30 cellular contexts compared by ENCODE assay signal in genomic region chr12:23555808-23556207, GRCh38.
DNase-seq lines count a peak whose midpoint lies in the region; ATAC-seq and TF ChIP-seq lines count a peak whose summit lies in the region.
"Had no signal": no experiment of that assay in that cellular context is flagged by ENCODE, and none has a peak within 500 bp of the region (broad histone marks: within the 10 kb centered on the region; RNA-seq: fewer than 3 reads in every experiment).

No MANE protein-coding gene starts in this region.

- no peaks in the 10 kb centered on the region for H3K4me1 ChIP-seq in ACC112 (ENCODE audit: control insufficient read depth, insufficient read depth, low read length, unreplicated experiment)
- H3K4me1 ChIP-seq in HEK293 (ENCODE audit: control insufficient read depth, insufficient read depth, low read length), result no peaks in the 10 kb centered on the region
- H3K4me1 ChIP-seq: body of pancreas, heart right ventricle, Peyer's patch, upper lobe of right lung had no signal

- H3K27me3 Mint-ChIP-seq in glutamatergic neuron (ENCODE audit: unreplicated experiment) (no peaks in the 10 kb centered on the region), CD14-positive monocyte (ENCODE audit: low read depth in 3 of 3) (peaks cover 0 to 2% (median 0%) of the 10 kb centered on the region in 3 donors)
- H3K27me3 Mint-ChIP-seq: activated CD4-positive, alpha-beta T cell treated with anti-CD3 and anti-CD28 coated beads for 36 hours; activated CD8-positive, alpha-beta T cell treated with anti-CD3 and anti-CD28 coated beads for 36 hours had no signal

- no peaks in the 10 kb centered on the region for H3K79me2 ChIP-seq in ACC112 (ENCODE audit: control insufficient read depth, insufficient read depth, low read length, unreplicated experiment)

- TF ChIP-seq CTCF in HEK293 (tag by site-specific recombination; IDR thresholded peaks at IDR 0.05), result no peak
- TF ChIP-seq CTCF in glutamatergic neuron (IDR thresholded peaks at IDR 0.05; ENCODE audit: partially characterized antibody, unreplicated experiment), result no peak
- TF ChIP-seq CTCF in CD14-positive monocyte (IDR thresholded peaks at IDR 0.05), result no peak

- H3K27ac ChIP-seq in ACC112 (ENCODE audit: low read depth, low read length), result no peak overlapping the region
- no peak overlapping the region for H3K27ac ChIP-seq in HEK293 (ENCODE audit: extremely low read depth, low read depth, low read length)
- H3K27ac ChIP-seq: body of pancreas, heart right ventricle, Peyer's patch, upper lobe of right lung had no signal

- H3K36me3 Mint-ChIP-seq in glutamatergic neuron (ENCODE audit: unreplicated experiment) (no peaks in the 10 kb centered on the region), CD14-positive monocyte (no peaks in the 10 kb centered on the region)
- H3K36me3 Mint-ChIP-seq: mesothelial cell of epicardium had no signal

- POLR2A ChIA-PET in HEK293 (lab: Yijun Ruan, JAX), result no interaction called here

- H3K9me3 ChIP-seq in HEK293 (ENCODE audit: control insufficient read depth, insufficient read depth, low read depth, low read length), result no peaks in the 10 kb centered on the region
- H3K9me3 ChIP-seq: body of pancreas, heart right ventricle, Peyer's patch, upper lobe of right lung had no signal

- intact Hi-C loops in CD14-positive monocyte (cut with micrococcal nuclease), result no loop called here

- H3K9me3 Mint-ChIP-seq in glutamatergic neuron (ENCODE audit: unreplicated experiment) (no peaks in the 10 kb centered on the region), CD14-positive monocyte (peaks cover 2 to 17% (median 8%) of the 10 kb centered on the region in 7 donors)
- H3K9me3 Mint-ChIP-seq: mesothelial cell of epicardium had no signal

- ATAC-seq in GM21576 (IDR thresholded peaks at IDR 0.05; ENCODE audit: unreplicated experiment), result no peak
- ATAC-seq: activated CD4-positive, alpha-beta T cell treated with anti-CD3 and anti-CD28 coated beads for 36 hours; activated CD8-positive, alpha-beta T cell treated with anti-CD3 and anti-CD28 coated beads for 36 hours; body of pancreas; HCT116; heart right ventricle; left ventricle myocardium superior; upper lobe of right lung had no signal

- peak overlapping the region; percentile 47 for H3K4me3 Mint-ChIP-seq in glutamatergic neuron (ENCODE audit: unreplicated experiment)
- H3K4me3 Mint-ChIP-seq in CD14-positive monocyte, result no peak overlapping the region
- H3K4me3 Mint-ChIP-seq: activated CD4-positive, alpha-beta T cell treated with anti-CD3 and anti-CD28 coated beads for 36 hours; activated CD8-positive, alpha-beta T cell treated with anti-CD3 and anti-CD28 coated beads for 36 hours; mesothelial cell of epicardium had no signal

- no peak overlapping the region for H2AFZ ChIP-seq in ACC112 (ENCODE audit: low read length, unreplicated experiment)

- H3K36me3 ChIP-seq in ACC112 (ENCODE audit: insufficient read depth, low read length) (no peaks in the 10 kb centered on the region), HEK293 (ENCODE audit: control insufficient read depth in 2 of 2, insufficient read depth in 1 of 2, low read length in 2 of 2) (no peaks in the 10 kb centered on the region)
- H3K36me3 ChIP-seq: heart right ventricle, Peyer's patch, upper lobe of right lung had no signal

- H3K4me3 ChIP-seq in ACC112 (ENCODE audit: low read depth, low read length) (peak overlapping the region; percentile 12; the same call in 1 of the 2 replicates), HEK293 (ENCODE audit: low read depth, low read length) (no peak overlapping the region)
- H3K4me3 ChIP-seq: body of pancreas, heart right ventricle, Peyer's patch, upper lobe of right lung had no signal

- CTCF ChIA-PET in HEK293 (lab: Yijun Ruan, JAX), result no interaction called here

- H3K4me1 Mint-ChIP-seq in glutamatergic neuron (ENCODE audit: low read depth, unreplicated experiment) (peaks cover 24% of the 10 kb centered on the region), CD14-positive monocyte (no peaks in the 10 kb centered on the region)
- H3K4me1 Mint-ChIP-seq: activated CD4-positive, alpha-beta T cell treated with anti-CD3 and anti-CD28 coated beads for 36 hours had no signal

- DNase-seq in NCI-H69 (lab: John Stamatoyannopoulos, UW), result peak; percentile 63
- no peak for DNase-seq in glutamatergic neuron
- DNase-seq in cerebellar cortex (ENCODE audit: low spot score), result no peak
- no peak for DNase-seq in CD14-positive monocyte (ENCODE audit: low spot score)
- DNase-seq in T-helper 2 cell, result no peak
- DNase-seq: activated CD4-positive, alpha-beta T cell treated with anti-CD3 and anti-CD28 coated beads for 36 hours; activated CD8-positive, alpha-beta memory T cell treated with anti-CD3 and anti-CD28 coated beads, Interleukin-2, amount 50 U/mL, for 48 hours; activated CD8-positive, alpha-beta T cell treated with anti-CD3 and anti-CD28 coated beads for 36 hours; activated naive CD4-positive, alpha-beta T cell treated with anti-CD3 and anti-CD28 coated beads, Interleukin-2, amount 50 U/mL, for 16 hours; body of pancreas; cerebellar nuclear complex; dermis blood vessel endothelial cell; DND-41; GF-D8; heart right ventricle; KBM-7; left ventricle myocardium superior; NCI-H1105 treated with DMSO at 0.1 percent for 48 hours; NCI-H2171 treated with DMSO at 0.1 percent for 48 hours; NCI-H524 treated with DMSO at 0.1 percent for 48 hours; Peyer's patch; stimulated activated naive CD4-positive, alpha-beta T cell; SW 1271; T-helper 9 cell; upper lobe of right lung had no signal

- H3K27ac Mint-ChIP-seq in glutamatergic neuron (ENCODE audit: unreplicated experiment), result peak overlapping the region; percentile 90
- H3K27ac Mint-ChIP-seq in CD14-positive monocyte, result no peak overlapping the region
- H3K27ac Mint-ChIP-seq: activated CD4-positive, alpha-beta T cell treated with anti-CD3 and anti-CD28 coated beads for 36 hours; activated CD8-positive, alpha-beta T cell treated with anti-CD3 and anti-CD28 coated beads for 36 hours; mesothelial cell of epicardium had no signal

- H3K27me3 ChIP-seq in ACC112 (ENCODE audit: insufficient read depth, low read length), result no peaks in the 10 kb centered on the region
- H3K27me3 ChIP-seq: body of pancreas, heart right ventricle, Peyer's patch, upper lobe of right lung had no signal

TF ChIP-seq in HEK293, 187 proteins besides CTCF, POLR2A, EP300 and RAD21:
- TF ChIP-seq ATF2 (tag by site-specific recombination; IDR thresholded peaks at IDR 0.05; ENCODE audit: low read depth) (peak; percentile 23; the same call in 1 of the 2 replicates), OVOL3 (tag by site-specific recombination; IDR thresholded peaks at IDR 0.05) (no peak), MEIS1 (CRISPR knock-in tag; IDR thresholded peaks at IDR 0.05; ENCODE audit: borderline replicate concordance) (peak; percentile 60; the same call in 1 of the 2 replicates), FEZF1 (tag by site-specific recombination; IDR thresholded peaks at IDR 0.05) (peak; percentile 76), ZBTB17 (tag by site-specific recombination; IDR thresholded peaks at IDR 0.05) (peak; percentile 77)
